Comparison of ENCODE assay signal across 14 cellular contexts in the genomic region with DNA sequence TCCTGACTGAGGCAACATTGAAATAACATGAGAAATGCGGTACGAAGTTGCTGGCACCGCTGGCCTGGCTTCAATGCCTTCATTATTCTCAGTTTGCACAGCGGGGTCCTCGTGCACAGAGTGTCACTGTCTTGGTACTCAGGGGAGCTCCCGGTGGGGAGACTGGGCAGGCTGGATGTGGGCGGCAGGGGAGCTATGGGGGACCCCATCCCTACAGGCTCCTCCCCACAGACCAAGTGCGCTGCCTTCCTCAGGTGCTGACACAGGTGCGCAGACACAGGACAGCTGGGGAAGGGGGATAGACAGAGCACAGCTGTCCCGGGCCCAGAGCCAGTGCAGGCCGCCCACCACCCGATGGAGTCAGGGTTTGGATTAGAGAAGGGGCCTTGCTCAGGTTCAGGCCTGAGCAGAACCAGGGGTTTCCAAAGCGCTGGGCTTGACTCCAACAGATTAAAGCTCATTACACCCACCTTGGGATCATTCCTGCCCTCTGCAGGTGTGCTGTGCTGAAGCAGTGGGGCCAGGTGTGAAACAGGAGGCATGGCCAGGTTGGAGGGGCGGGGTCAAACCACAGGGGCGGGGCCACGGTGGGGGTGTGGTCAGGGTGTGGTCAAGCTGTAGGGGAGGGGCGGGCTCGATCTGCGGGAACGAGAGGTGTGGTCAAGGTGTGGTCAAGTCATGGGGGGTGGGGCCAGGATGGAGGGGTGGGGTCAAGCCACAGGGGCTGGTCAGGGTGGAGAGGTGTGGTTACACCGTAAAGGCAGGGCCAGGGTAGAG.
DNase-seq lines count a peak whose midpoint lies in the region; ATAC-seq and TF ChIP-seq lines count a peak whose summit lies in the region.
"Had no signal": no experiment of that assay in that cellular context is flagged by ENCODE, and none has a peak within 500 bp of the region (broad histone marks: within the 10 kb centered on the region; RNA-seq: fewer than 3 reads in every experiment).

No MANE protein-coding gene starts in this region.

- H3K9me2 ChIP-seq in OCI-LY7 (ENCODE audit: insufficient read depth, low read length) (no peaks in the 10 kb centered on the region), PC-9 (ENCODE audit: insufficient read depth) (no peaks in the 10 kb centered on the region)

- 59 to 78% methylated on average over 21 of the region's 21 CpGs for WGBS in sigmoid colon, 2 donors

- H3K36me3 Mint-ChIP-seq in activated CD8-positive, alpha-beta T cell treated with anti-CD3 and anti-CD28 coated beads, Interleukin-2, amount 10 ng/mL, durations not matched to agents 7 days and 5 days (ENCODE audit: low read depth): no peaks in the 10 kb centered on the region
- H3K36me3 Mint-ChIP-seq in activated CD8-positive, alpha-beta T cell treated with anti-CD3 and anti-CD28 coated beads for 36 hours (ENCODE audit: low read depth): no peaks in the 10 kb centered on the region
- H3K36me3 Mint-ChIP-seq: CD4-positive, alpha-beta memory T cell had no signal

- H3K4me1 ChIP-seq in OCI-LY7 (ENCODE audit: insufficient read depth, low read length, poor library complexity, severe bottlenecking): no peaks in the 10 kb centered on the region
- H3K4me1 ChIP-seq in sigmoid colon: no peaks in the 10 kb centered on the region
- no peaks in the 10 kb centered on the region for H3K4me1 ChIP-seq in PC-9 (replicated peaks; ENCODE audit: insufficient read depth)

- DNase-seq in activated CD8-positive, alpha-beta T cell treated with anti-CD3 and anti-CD28 coated beads, Interleukin-2, amount 10 ng/mL, durations not matched to agents 7 days and 5 days: no peak
- no peak for DNase-seq in activated CD8-positive, alpha-beta T cell treated with anti-CD3 and anti-CD28 coated beads for 36 hours
- DNase-seq in OCI-LY7 (ENCODE audit: low spot score): peak; percentile 24
- DNase-seq in foreskin melanocyte: peak; percentile 36
- DNase-seq in sigmoid colon: peak; percentile 58
- DNase-seq in NCI-H82 (lab: John Stamatoyannopoulos, UW): no peak
- no peak for DNase-seq in PC-9
- DNase-seq: activated CD4-positive, alpha-beta T cell treated with anti-CD3 and anti-CD28 coated beads, Interleukin-2, amount 10 ng/mL, durations not matched to agents 7 days and 5 days; CD4-positive, alpha-beta memory T cell; SHP77; stimulated activated CD4-positive, alpha-beta T cell treated with anti-CD3 and anti-CD28 coated beads, Interleukin-4, amount 100 ng/mL, for 4 hours; T1000 had no signal

- CTCF ChIA-PET in activated CD8-positive, alpha-beta T cell treated with anti-CD3 and anti-CD28 coated beads, Interleukin-2, amount 10 ng/mL, durations not matched to agents 7 days and 5 days (lab: Charles Lee): no interaction called here
- CTCF ChIA-PET in activated CD8-positive, alpha-beta T cell treated with anti-CD3 and anti-CD28 coated beads for 36 hours (lab: Charles Lee): no interaction called here
- CTCF ChIA-PET in OCI-LY7 (lab: Charles Lee; ENCODE audit: unreplicated experiment): no interaction called here
- CTCF ChIA-PET in PC-9 (lab: Charles Lee): no interaction called here

- H3K27ac Mint-ChIP-seq in activated CD8-positive, alpha-beta T cell treated with anti-CD3 and anti-CD28 coated beads, Interleukin-2, amount 10 ng/mL, durations not matched to agents 7 days and 5 days: no peak overlapping the region
- no peak overlapping the region for H3K27ac Mint-ChIP-seq in activated CD8-positive, alpha-beta T cell treated with anti-CD3 and anti-CD28 coated beads for 36 hours
- H3K27ac Mint-ChIP-seq: activated CD4-positive, alpha-beta T cell treated with anti-CD3 and anti-CD28 coated beads, Interleukin-2, amount 10 ng/mL, durations not matched to agents 7 days and 5 days; activated T-helper 2 cell treated with anti-CD3 and anti-CD28 coated beads, Interferon-gamma antibody, Interleukin-2, Interleukin-4, amounts not matched to agents 10 μg/mL and 5 μg/mL and 100 μg/mL, durations not matched to agents 14 hours and 24 hours and 36 hours; CD4-positive, alpha-beta memory T cell had no signal

- no peaks in the 10 kb centered on the region for H3K36me3 ChIP-seq in OCI-LY7 (ENCODE audit: insufficient read depth, low read length)
- no peaks in the 10 kb centered on the region for H3K36me3 ChIP-seq in sigmoid colon
- H3K36me3 ChIP-seq in PC-9 (ENCODE audit: low read depth): no peaks in the 10 kb centered on the region

- peaks cover 16% of the 10 kb centered on the region for H3K4me1 Mint-ChIP-seq in activated CD8-positive, alpha-beta T cell treated with anti-CD3 and anti-CD28 coated beads, Interleukin-2, amount 10 ng/mL, durations not matched to agents 7 days and 5 days (ENCODE audit: low read depth)
- peaks cover 10% of the 10 kb centered on the region for H3K4me1 Mint-ChIP-seq in activated CD8-positive, alpha-beta T cell treated with anti-CD3 and anti-CD28 coated beads for 36 hours (ENCODE audit: low read depth)

- H3K27me3 ChIP-seq in sigmoid colon: peaks cover 0 to 36% (median 6%) of the 10 kb centered on the region in 3 donors
- H3K27me3 ChIP-seq in PC-9 (ENCODE audit: insufficient read depth, low read depth): peaks cover 36% of the 10 kb centered on the region

- TF ChIP-seq EP300 in sigmoid colon (IDR thresholded peaks at IDR 0.05): no peak

- TF ChIP-seq CTCF in activated CD8-positive, alpha-beta T cell treated with anti-CD3 and anti-CD28 coated beads for 36 hours (IDR thresholded peaks at IDR 0.05): no peak
- TF ChIP-seq CTCF in OCI-LY7 (conservative IDR thresholded peaks at IDR 0.05; ENCODE audit: low read length) (no peak), sigmoid colon (IDR thresholded peaks at IDR 0.05) (no peak), PC-9 (conservative IDR thresholded peaks at IDR 0.05) (no peak)

- peaks cover 2% of the 10 kb centered on the region for H3K27me3 Mint-ChIP-seq in activated CD8-positive, alpha-beta T cell treated with anti-CD3 and anti-CD28 coated beads, Interleukin-2, amount 10 ng/mL, durations not matched to agents 7 days and 5 days (ENCODE audit: low read depth)
- peaks cover 8% of the 10 kb centered on the region for H3K27me3 Mint-ChIP-seq in activated CD8-positive, alpha-beta T cell treated with anti-CD3 and anti-CD28 coated beads for 36 hours
- H3K27me3 Mint-ChIP-seq: activated CD4-positive, alpha-beta T cell treated with anti-CD3 and anti-CD28 coated beads, Interleukin-2, amount 10 ng/mL, durations not matched to agents 7 days and 5 days had no signal

- intact Hi-C loops in activated CD8-positive, alpha-beta T cell treated with anti-CD3 and anti-CD28 coated beads for 36 hours (cut with micrococcal nuclease): no loop called here
- intact Hi-C loops in OCI-LY7 (cut with micrococcal nuclease; ENCODE audit: unreplicated experiment): no loop called here
- intact Hi-C loops in sigmoid colon (cut with DNase I): no loop called here
- intact Hi-C loops in PC-9 (cut with micrococcal nuclease; ENCODE audit: unreplicated experiment): loop anchor here (5.0 kb wide), 1 partner anchor 218 kb away; no protein-coding TSS in a partner anchor

- no peak for TF ChIP-seq POLR2A in sigmoid colon (IDR thresholded peaks at IDR 0.05)

- POLR2A ChIA-PET in activated CD8-positive, alpha-beta T cell treated with anti-CD3 and anti-CD28 coated beads, Interleukin-2, amount 10 ng/mL, durations not matched to agents 7 days and 5 days (lab: Charles Lee): no interaction called here
- POLR2A ChIA-PET in activated CD8-positive, alpha-beta T cell treated with anti-CD3 and anti-CD28 coated beads for 36 hours (lab: Charles Lee): no interaction called here
- POLR2A ChIA-PET in OCI-LY7 (lab: Charles Lee): interaction anchor here (0.6 to 0.7 kb wide), 2 partner anchors 17 to 102 kb away, joined by 3 to 5 read pairs; no protein-coding TSS in a partner anchor
- POLR2A ChIA-PET in PC-9 (lab: Charles Lee; ENCODE audit: unreplicated experiment): no interaction called here

- H3K9me3 Mint-ChIP-seq in activated CD8-positive, alpha-beta T cell treated with anti-CD3 and anti-CD28 coated beads, Interleukin-2, amount 10 ng/mL, durations not matched to agents 7 days and 5 days (ENCODE audit: insufficient read depth): no peaks in the 10 kb centered on the region
- H3K9me3 Mint-ChIP-seq in activated CD8-positive, alpha-beta T cell treated with anti-CD3 and anti-CD28 coated beads for 36 hours: no peaks in the 10 kb centered on the region
- H3K9me3 Mint-ChIP-seq: activated CD4-positive, alpha-beta T cell treated with anti-CD3 and anti-CD28 coated beads, Interleukin-2, amount 10 ng/mL, durations not matched to agents 7 days and 5 days; activated T-helper 2 cell treated with anti-CD3 and anti-CD28 coated beads, Interferon-gamma antibody, Interleukin-2, Interleukin-4, amounts not matched to agents 10 μg/mL and 5 μg/mL and 100 μg/mL, durations not matched to agents 14 hours and 24 hours and 36 hours; CD4-positive, alpha-beta memory T cell had no signal

- H2AFZ ChIP-seq in OCI-LY7 (ENCODE audit: low read length) (no peak overlapping the region), PC-9 (no peak overlapping the region)

- H3K4me2 ChIP-seq in OCI-LY7 (ENCODE audit: low read length) (no peak overlapping the region), PC-9 (no peak overlapping the region)

- H3K4me3 ChIP-seq in OCI-LY7 (ENCODE audit: low read depth, low read length, poor library complexity, severe bottlenecking): no peak overlapping the region
- H3K4me3 ChIP-seq in sigmoid colon: no peak overlapping the region
- H3K4me3 ChIP-seq in PC-9: no peak overlapping the region

- H4K20me1 ChIP-seq in OCI-LY7 (ENCODE audit: insufficient read depth, low read length) (no peaks in the 10 kb centered on the region), PC-9 (ENCODE audit: insufficient read depth) (no peaks in the 10 kb centered on the region)

- H3K9me3 ChIP-seq in OCI-LY7 (ENCODE audit: low read length): no peaks in the 10 kb centered on the region
- H3K9me3 ChIP-seq in sigmoid colon: no peaks in the 10 kb centered on the region
- no peaks in the 10 kb centered on the region for H3K9me3 ChIP-seq in PC-9 (ENCODE audit: insufficient read depth, low read depth)

- H3K4me3 Mint-ChIP-seq in activated CD8-positive, alpha-beta T cell treated with anti-CD3 and anti-CD28 coated beads, Interleukin-2, amount 10 ng/mL, durations not matched to agents 7 days and 5 days: no peak overlapping the region
- no peak overlapping the region for H3K4me3 Mint-ChIP-seq in activated CD8-positive, alpha-beta T cell treated with anti-CD3 and anti-CD28 coated beads for 36 hours
- H3K4me3 Mint-ChIP-seq: activated CD4-positive, alpha-beta T cell treated with anti-CD3 and anti-CD28 coated beads, Interleukin-2, amount 10 ng/mL, durations not matched to agents 7 days and 5 days; CD4-positive, alpha-beta memory T cell had no signal

- no TSS peak for BruUV-seq in OCI-LY7 (replicated peaks; lab: Mats Ljungman, UMichigan)
- BruUV-seq in PC-9 (replicated peaks; lab: Mats Ljungman, UMichigan): no TSS peak

- ATAC-seq in activated CD8-positive, alpha-beta T cell treated with anti-CD3 and anti-CD28 coated beads, Interleukin-2, amount 10 ng/mL, durations not matched to agents 7 days and 5 days: peak; percentile 12
- no peak for ATAC-seq in activated CD8-positive, alpha-beta T cell treated with anti-CD3 and anti-CD28 coated beads for 36 hours
- no peak for ATAC-seq in GM21786 (IDR thresholded peaks at IDR 0.05; ENCODE audit: unreplicated experiment)

- no peaks in the 10 kb centered on the region for H3F3A ChIP-seq in PC-9 (ENCODE audit: insufficient read depth, low read depth)

- no peaks in the 10 kb centered on the region for H3K79me2 ChIP-seq in OCI-LY7 (ENCODE audit: insufficient read depth, low read depth, low read length)
- no peaks in the 10 kb centered on the region for H3K79me2 ChIP-seq in PC-9 (ENCODE audit: low read depth)

- H3K27ac ChIP-seq in OCI-LY7 (ENCODE audit: low read depth, low read length, poor library complexity, severe bottlenecking): no peak overlapping the region
- H3K27ac ChIP-seq in sigmoid colon: no peak overlapping the region
- no peak overlapping the region for H3K27ac ChIP-seq in PC-9

Comparison
In these comparisons a context has a peak if more than half of its experiments do, and no peak if none do; other contexts are left out.
1. DNase-seq: peak in OCI-LY7 (single experiment), foreskin melanocyte (single experiment) and sigmoid colon (single experiment); none in activated CD8-positive, alpha-beta T cell treated with anti-CD3 and anti-CD28 coated beads, Interleukin-2, amount 10 ng/mL, durations not matched to agents 7 days and 5 days (single experiment), activated CD8-positive, alpha-beta T cell treated with anti-CD3 and anti-CD28 coated beads for 36 hours (single experiment), NCI-H82 (single experiment) and PC-9 (0 of 2).